In genomic region chr11:66524304-66525040, GRCh38 we compare ENCODE assay signal across 35 cellular contexts. TPM values are rescaled to one million over a fixed set of nuclear protein-coding genes. Genes with fewer than 3 reads are reported as not detected.
"Had no signal": no experiment of that assay in that cellular context is flagged by ENCODE, and none has a peak within 500 bp of the region (broad histone marks: within the 10 kb centered on the region; RNA-seq: fewer than 3 reads in every experiment).

No MANE protein-coding gene starts in this region.

- H3K4me1 Mint-ChIP-seq: activated B cell treated with CpG ODN at 0.5 μM for 24 hours; activated CD4-positive, alpha-beta memory T cell treated with anti-CD3 and anti-CD28 coated beads, Interleukin-2, amount 10 ng/mL, durations not matched to agents 7 days and 5 days; activated CD8-positive, alpha-beta memory T cell treated with anti-CD3 and anti-CD28 coated beads, Interleukin-2, amount 10 ng/mL, durations not matched to agents 7 days and 5 days; activated naive CD8-positive, alpha-beta T cell treated with anti-CD3 and anti-CD28 coated beads for 36 hours; activated T-helper 17 cell treated with anti-CD3 and anti-CD28 coated beads, Interleukin-2, amount 50 U/mL, for 72 hours; T-cell had no signal

- H3K4me3 Mint-ChIP-seq: activated B cell treated with CpG ODN at 0.5 μM for 24 hours; activated CD4-positive, alpha-beta memory T cell treated with anti-CD3 and anti-CD28 coated beads, Interleukin-2, amount 10 ng/mL, durations not matched to agents 7 days and 5 days; activated CD8-positive, alpha-beta memory T cell treated with anti-CD3 and anti-CD28 coated beads, Interleukin-2, amount 10 ng/mL, durations not matched to agents 7 days and 5 days; activated naive CD8-positive, alpha-beta T cell treated with anti-CD3 and anti-CD28 coated beads for 36 hours; activated T-helper 17 cell treated with anti-CD3 and anti-CD28 coated beads, Interleukin-2, amount 50 U/mL, for 72 hours; T-cell had no signal

- H3K9me3 ChIP-seq: MG63 had no signal

- H3K27ac Mint-ChIP-seq: activated B cell treated with CpG ODN at 0.5 μM for 24 hours; activated CD4-positive, alpha-beta memory T cell treated with anti-CD3 and anti-CD28 coated beads, Interleukin-2, amount 10 ng/mL, durations not matched to agents 7 days and 5 days; activated CD8-positive, alpha-beta memory T cell treated with anti-CD3 and anti-CD28 coated beads, Interleukin-2, amount 10 ng/mL, durations not matched to agents 7 days and 5 days; activated naive CD8-positive, alpha-beta T cell treated with anti-CD3 and anti-CD28 coated beads for 36 hours; activated T-helper 17 cell treated with anti-CD3 and anti-CD28 coated beads, Interleukin-2, amount 50 U/mL, for 72 hours; T-cell had no signal

- H3K27me3 ChIP-seq: brain microvascular endothelial cell, MG63 had no signal

- H3K27ac ChIP-seq: brain microvascular endothelial cell, VCaP had no signal

- H3K27me3 Mint-ChIP-seq: activated B cell treated with CpG ODN at 0.5 μM for 24 hours; activated CD4-positive, alpha-beta memory T cell treated with anti-CD3 and anti-CD28 coated beads, Interleukin-2, amount 10 ng/mL, durations not matched to agents 7 days and 5 days; activated CD8-positive, alpha-beta memory T cell treated with anti-CD3 and anti-CD28 coated beads, Interleukin-2, amount 10 ng/mL, durations not matched to agents 7 days and 5 days; activated naive CD8-positive, alpha-beta T cell treated with anti-CD3 and anti-CD28 coated beads for 36 hours; activated T-helper 17 cell treated with anti-CD3 and anti-CD28 coated beads, Interleukin-2, amount 50 U/mL, for 72 hours; T-cell had no signal

- H3K4me3 ChIP-seq: MG63 had no signal

- H3K9me3 Mint-ChIP-seq: activated B cell treated with CpG ODN at 0.5 μM for 24 hours; activated CD4-positive, alpha-beta memory T cell treated with anti-CD3 and anti-CD28 coated beads, Interleukin-2, amount 10 ng/mL, durations not matched to agents 7 days and 5 days; activated naive CD8-positive, alpha-beta T cell treated with anti-CD3 and anti-CD28 coated beads for 36 hours; activated T-helper 17 cell treated with anti-CD3 and anti-CD28 coated beads, Interleukin-2, amount 50 U/mL, for 72 hours; T-cell had no signal

- ATAC-seq: activated CD8-positive, alpha-beta memory T cell treated with anti-CD3 and anti-CD28 coated beads, Interleukin-2, amount 10 ng/mL, durations not matched to agents 7 days and 5 days; activated T-helper 17 cell treated with anti-CD3 and anti-CD28 coated beads, Interleukin-2, amount 50 U/mL, for 72 hours; Panc1; SK-N-SH treated with all-trans-retinoic acid at 6 μM for 48 hours; T-cell had no signal

- DNase-seq: activated B cell treated with CpG ODN at 0.5 μM for 24 hours; activated CD4-positive, alpha-beta memory T cell treated with anti-CD3 and anti-CD28 coated beads, Interleukin-2, amount 10 ng/mL, durations not matched to agents 7 days and 5 days; activated CD4-positive, alpha-beta T cell treated with anti-CD3 and anti-CD28 coated beads for 4 hours; activated CD4-positive, CD25-positive, alpha-beta regulatory T cell treated with anti-CD3 and anti-CD28 coated beads, Interleukin-2, amount 50 U/mL, for 72 hours; activated CD8-positive, alpha-beta memory T cell treated with anti-CD3 and anti-CD28 coated beads for 24 hours; activated CD8-positive, alpha-beta memory T cell treated with anti-CD3 and anti-CD28 coated beads, Interleukin-2, amount 10 ng/mL, durations not matched to agents 7 days and 5 days; activated CD8-positive, alpha-beta memory T cell treated with anti-CD3 and anti-CD28 coated beads, Interleukin-2, amount 50 U/mL, for 48 hours; activated effector memory CD4-positive, alpha-beta T cell treated with anti-CD3 and anti-CD28 coated beads, Interleukin-2, amount 50 U/mL, for 16 hours; activated naive CD4-positive, alpha-beta T cell; activated naive CD4-positive, alpha-beta T cell treated with anti-CD3 and anti-CD28 coated beads, Interleukin-2, amount 50 U/mL, for 16 hours; activated naive CD8-positive, alpha-beta T cell treated with anti-CD3 and anti-CD28 coated beads for 36 hours; activated T-cell treated with anti-CD3 and anti-CD28 coated beads, Interleukin-2, amount 50 U/mL, for 48 hours; amniotic stem cell; aorta; brain microvascular endothelial cell; Kasumi-1; KG1; MG63; NCI-H1048; NCI-H1105 treated with DMSO at 0.1 percent for 48 hours; NCI-H1436 treated with DMSO at 0.1 percent for 48 hours; NCI-H1694 treated with DMSO at 0.1 percent for 48 hours; NCI-H2029; NCI-H345; NCI-H524 treated with DMSO at 0.1 percent for 48 hours; SIG-M5; T-cell; T-helper 2 cell; T-helper 9 cell had no signal

RNA-seq across cellular contexts. Expression of gene ACTN3, which starts 22.2 kb away (rescaled TPM):
- total RNA-seq: activated B cell treated with CpG ODN at 0.5 μM for 24 hours, NCI-H460, SK-MEL-5 had no signal
- polyA plus RNA-seq: aorta had no signal
